1 cellular context compared by ENCODE assay signal in the genomic region with DNA sequence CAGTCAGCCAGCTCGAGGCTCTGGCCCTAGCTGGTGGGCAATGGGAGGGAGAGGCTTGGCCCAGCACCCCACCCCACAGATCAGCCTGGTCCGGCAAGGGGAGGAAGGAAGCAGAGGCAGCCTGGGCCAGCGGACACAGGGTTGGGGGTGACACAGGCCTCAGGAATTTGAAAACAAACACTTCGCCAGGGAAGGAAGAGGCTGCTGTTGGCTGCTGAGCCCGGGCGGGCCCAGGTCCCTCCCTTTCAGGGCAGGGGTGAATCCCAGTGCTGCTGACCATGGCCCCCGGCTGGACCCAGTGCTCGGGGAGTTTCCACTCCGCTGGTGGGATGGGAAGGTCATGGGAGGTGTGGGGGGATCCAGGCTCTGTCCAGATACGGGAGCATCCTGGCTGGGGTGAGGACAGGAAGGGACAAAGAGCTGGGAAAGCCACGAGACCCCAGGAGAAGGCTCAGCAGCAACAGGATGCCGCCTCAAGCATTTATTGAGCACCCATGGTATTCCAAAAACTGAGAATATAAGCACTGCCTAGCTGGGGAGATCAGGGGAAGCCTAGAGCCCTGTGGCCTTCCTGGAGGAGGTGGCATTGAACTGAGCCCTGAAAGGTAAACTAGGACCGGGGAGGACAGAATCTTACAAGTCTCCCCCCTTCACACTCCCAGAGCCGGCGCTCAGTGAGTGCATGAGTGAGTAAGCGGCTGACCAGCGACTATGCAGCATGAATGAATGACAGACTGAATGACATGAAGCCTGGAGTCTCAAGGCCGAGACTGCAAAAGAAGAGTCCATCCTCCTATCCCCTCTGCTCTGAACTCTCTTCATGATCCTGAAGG.
TF ChIP-seq lines count a peak whose summit lies in the region.

No MANE protein-coding gene starts in this region.

TF ChIP-seq in HepG2, 621 proteins besides CTCF, POLR2A, EP300 and RAD21 (continued from another document and continues in another):
- TF ChIP-seq, protein P1, sequence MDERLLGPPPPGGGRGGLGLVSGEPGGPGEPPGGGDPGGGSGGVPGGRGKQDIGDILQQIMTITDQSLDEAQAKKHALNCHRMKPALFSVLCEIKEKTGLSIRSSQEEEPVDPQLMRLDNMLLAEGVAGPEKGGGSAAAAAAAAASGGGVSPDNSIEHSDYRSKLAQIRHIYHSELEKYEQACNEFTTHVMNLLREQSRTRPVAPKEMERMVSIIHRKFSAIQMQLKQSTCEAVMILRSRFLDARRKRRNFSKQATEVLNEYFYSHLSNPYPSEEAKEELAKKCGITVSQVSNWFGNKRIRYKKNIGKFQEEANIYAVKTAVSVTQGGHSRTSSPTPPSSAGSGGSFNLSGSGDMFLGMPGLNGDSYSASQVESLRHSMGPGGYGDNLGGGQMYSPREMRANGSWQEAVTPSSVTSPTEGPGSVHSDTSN (CRISPR knock-in tag; IDR thresholded peaks at IDR 0.05): no peak
- no peak for TF ChIP-seq SP140L (CRISPR knock-in tag; IDR thresholded peaks at IDR 0.05; ENCODE audit: borderline replicate concordance)
- TF ChIP-seq ZNF101 (CRISPR knock-in tag; IDR thresholded peaks at IDR 0.05; ENCODE audit: borderline replicate concordance, low read depth): no peak
- TF ChIP-seq KAT2B (IDR thresholded peaks at IDR 0.05; ENCODE audit: borderline replicate concordance, low read depth, low read length): no peak
- no peak for TF ChIP-seq ZNF256 (CRISPR knock-in tag; conservative IDR thresholded peaks at IDR 0.05)
- no peak for TF ChIP-seq MBNL3 (CRISPR knock-in tag; conservative IDR thresholded peaks at IDR 0.05)
- TF ChIP-seq, protein P2, sequence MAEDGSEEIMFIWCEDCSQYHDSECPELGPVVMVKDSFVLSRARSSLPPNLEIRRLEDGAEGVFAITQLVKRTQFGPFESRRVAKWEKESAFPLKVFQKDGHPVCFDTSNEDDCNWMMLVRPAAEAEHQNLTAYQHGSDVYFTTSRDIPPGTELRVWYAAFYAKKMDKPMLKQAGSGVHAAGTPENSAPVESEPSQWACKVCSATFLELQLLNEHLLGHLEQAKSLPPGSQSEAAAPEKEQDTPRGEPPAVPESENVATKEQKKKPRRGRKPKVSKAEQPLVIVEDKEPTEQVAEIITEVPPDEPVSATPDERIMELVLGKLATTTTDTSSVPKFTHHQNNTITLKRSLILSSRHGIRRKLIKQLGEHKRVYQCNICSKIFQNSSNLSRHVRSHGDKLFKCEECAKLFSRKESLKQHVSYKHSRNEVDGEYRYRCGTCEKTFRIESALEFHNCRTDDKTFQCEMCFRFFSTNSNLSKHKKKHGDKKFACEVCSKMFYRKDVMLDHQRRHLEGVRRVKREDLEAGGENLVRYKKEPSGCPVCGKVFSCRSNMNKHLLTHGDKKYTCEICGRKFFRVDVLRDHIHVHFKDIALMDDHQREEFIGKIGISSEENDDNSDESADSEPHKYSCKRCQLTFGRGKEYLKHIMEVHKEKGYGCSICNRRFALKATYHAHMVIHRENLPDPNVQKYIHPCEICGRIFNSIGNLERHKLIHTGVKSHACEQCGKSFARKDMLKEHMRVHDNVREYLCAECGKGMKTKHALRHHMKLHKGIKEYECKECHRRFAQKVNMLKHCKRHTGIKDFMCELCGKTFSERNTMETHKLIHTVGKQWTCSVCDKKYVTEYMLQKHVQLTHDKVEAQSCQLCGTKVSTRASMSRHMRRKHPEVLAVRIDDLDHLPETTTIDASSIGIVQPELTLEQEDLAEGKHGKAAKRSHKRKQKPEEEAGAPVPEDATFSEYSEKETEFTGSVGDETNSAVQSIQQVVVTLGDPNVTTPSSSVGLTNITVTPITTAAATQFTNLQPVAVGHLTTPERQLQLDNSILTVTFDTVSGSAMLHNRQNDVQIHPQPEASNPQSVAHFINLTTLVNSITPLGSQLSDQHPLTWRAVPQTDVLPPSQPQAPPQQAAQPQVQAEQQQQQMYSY (CRISPR knock-in tag; IDR thresholded peaks at IDR 0.05): no peak
- TF ChIP-seq KLF11 (CRISPR knock-in tag; IDR thresholded peaks at IDR 0.05): no peak
- TF ChIP-seq PCBP2 (optimal IDR thresholded peaks at IDR 0.05; ENCODE audit: low read depth, low read length, poor library complexity, severe bottlenecking): no peak
- TF ChIP-seq ZFP90 (CRISPR knock-in tag; IDR thresholded peaks at IDR 0.05; ENCODE audit: borderline replicate concordance): 0 out of 2 replicates have a peak, but pooled peaks have one; percentile 77
- peak; percentile 38; the same call in 1 of the 2 replicates for TF ChIP-seq HMG20A (CRISPR knock-in tag; IDR thresholded peaks at IDR 0.05; ENCODE audit: borderline replicate concordance)
- TF ChIP-seq YEATS2 (CRISPR knock-in tag; IDR thresholded peaks at IDR 0.05; ENCODE audit: borderline replicate concordance): peak; percentile 63; the same call in 1 of the 2 replicates
- TF ChIP-seq, protein P3, sequence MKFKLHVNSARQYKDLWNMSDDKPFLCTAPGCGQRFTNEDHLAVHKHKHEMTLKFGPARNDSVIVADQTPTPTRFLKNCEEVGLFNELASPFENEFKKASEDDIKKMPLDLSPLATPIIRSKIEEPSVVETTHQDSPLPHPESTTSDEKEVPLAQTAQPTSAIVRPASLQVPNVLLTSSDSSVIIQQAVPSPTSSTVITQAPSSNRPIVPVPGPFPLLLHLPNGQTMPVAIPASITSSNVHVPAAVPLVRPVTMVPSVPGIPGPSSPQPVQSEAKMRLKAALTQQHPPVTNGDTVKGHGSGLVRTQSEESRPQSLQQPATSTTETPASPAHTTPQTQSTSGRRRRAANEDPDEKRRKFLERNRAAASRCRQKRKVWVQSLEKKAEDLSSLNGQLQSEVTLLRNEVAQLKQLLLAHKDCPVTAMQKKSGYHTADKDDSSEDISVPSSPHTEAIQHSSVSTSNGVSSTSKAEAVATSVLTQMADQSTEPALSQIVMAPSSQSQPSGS (CRISPR knock-in tag; IDR thresholded peaks at IDR 0.05): peak; percentile 82; the same call in 1 of the 2 replicates
- no peak for TF ChIP-seq ASH2L (IDR thresholded peaks at IDR 0.05; ENCODE audit: insufficient read length, low read depth, low read length)
- no peak for TF ChIP-seq HNRNPH1 (optimal IDR thresholded peaks at IDR 0.05; ENCODE audit: low read depth, low read length)
- no peak for TF ChIP-seq CCAR2 (optimal IDR thresholded peaks at IDR 0.05; ENCODE audit: low read depth, low read length)
- no peak; the same call in 1 of the 2 replicates for TF ChIP-seq ZNF296 (CRISPR knock-in tag; conservative IDR thresholded peaks at IDR 0.05)
- TF ChIP-seq ARHGAP35 (CRISPR knock-in tag; IDR thresholded peaks at IDR 0.05; ENCODE audit: borderline replicate concordance): no peak; the same call in 1 of the 2 replicates
- TF ChIP-seq ZNF782 (CRISPR knock-in tag; IDR thresholded peaks at IDR 0.05; ENCODE audit: borderline replicate concordance): no peak
- TF ChIP-seq ZBTB3 (CRISPR knock-in tag; IDR thresholded peaks at IDR 0.05; ENCODE audit: borderline replicate concordance, low read depth): peak; percentile 82; the same call in 1 of the 2 replicates
- TF ChIP-seq ZNF510 (CRISPR knock-in tag; IDR thresholded peaks at IDR 0.05; ENCODE audit: low read depth): no peak
- no peak; the same call in 1 of the 2 replicates for TF ChIP-seq ELF1 (CRISPR knock-in tag; IDR thresholded peaks at IDR 0.05)
- TF ChIP-seq MLLT10 (CRISPR knock-in tag; IDR thresholded peaks at IDR 0.05): no peak
- TF ChIP-seq FOXO1 (CRISPR knock-in tag; IDR thresholded peaks at IDR 0.05): peak; percentile 87; the same call in 1 of the 2 replicates
- TF ChIP-seq, protein P4, sequence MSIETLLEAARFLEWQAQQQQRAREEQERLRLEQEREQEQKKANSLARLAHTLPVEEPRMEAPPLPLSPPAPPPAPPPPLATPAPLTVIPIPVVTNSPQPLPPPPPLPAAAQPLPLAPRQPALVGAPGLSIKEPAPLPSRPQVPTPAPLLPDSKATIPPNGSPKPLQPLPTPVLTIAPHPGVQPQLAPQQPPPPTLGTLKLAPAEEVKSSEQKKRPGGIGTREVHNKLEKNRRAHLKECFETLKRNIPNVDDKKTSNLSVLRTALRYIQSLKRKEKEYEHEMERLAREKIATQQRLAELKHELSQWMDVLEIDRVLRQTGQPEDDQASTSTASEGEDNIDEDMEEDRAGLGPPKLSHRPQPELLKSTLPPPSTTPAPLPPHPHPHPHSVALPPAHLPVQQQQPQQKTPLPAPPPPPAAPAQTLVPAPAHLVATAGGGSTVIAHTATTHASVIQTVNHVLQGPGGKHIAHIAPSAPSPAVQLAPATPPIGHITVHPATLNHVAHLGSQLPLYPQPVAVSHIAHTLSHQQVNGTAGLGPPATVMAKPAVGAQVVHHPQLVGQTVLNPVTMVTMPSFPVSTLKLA (IDR thresholded peaks at IDR 0.05): no peak
- TF ChIP-seq TAF15 (IDR thresholded peaks at IDR 0.05; ENCODE audit: low read depth, low read length, poor library complexity, severe bottlenecking): no peak
- TF ChIP-seq, protein P5, sequence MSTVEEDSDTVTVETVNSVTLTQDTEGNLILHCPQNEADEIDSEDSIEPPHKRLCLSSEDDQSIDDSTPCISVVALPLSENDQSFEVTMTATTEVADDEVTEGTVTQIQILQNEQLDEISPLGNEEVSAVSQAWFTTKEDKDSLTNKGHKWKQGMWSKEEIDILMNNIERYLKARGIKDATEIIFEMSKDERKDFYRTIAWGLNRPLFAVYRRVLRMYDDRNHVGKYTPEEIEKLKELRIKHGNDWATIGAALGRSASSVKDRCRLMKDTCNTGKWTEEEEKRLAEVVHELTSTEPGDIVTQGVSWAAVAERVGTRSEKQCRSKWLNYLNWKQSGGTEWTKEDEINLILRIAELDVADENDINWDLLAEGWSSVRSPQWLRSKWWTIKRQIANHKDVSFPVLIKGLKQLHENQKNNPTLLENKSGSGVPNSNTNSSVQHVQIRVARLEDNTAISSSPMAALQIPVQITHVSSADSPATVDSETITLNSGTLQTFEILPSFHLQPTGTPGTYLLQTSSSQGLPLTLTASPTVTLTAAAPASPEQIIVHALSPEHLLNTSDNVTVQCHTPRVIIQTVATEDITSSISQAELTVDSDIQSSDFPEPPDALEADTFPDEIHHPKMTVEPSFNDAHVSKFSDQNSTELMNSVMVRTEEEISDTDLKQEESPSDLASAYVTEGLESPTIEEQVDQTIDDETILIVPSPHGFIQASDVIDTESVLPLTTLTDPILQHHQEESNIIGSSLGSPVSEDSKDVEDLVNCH (CRISPR knock-in tag; IDR thresholded peaks at IDR 0.05): no peak
- TF ChIP-seq ZBTB21 (CRISPR knock-in tag; IDR thresholded peaks at IDR 0.05): no peak
- no peak for TF ChIP-seq HHEX (CRISPR knock-in tag; IDR thresholded peaks at IDR 0.05)
- TF ChIP-seq ZNF138 (CRISPR knock-in tag; IDR thresholded peaks at IDR 0.05; ENCODE audit: low read depth): no peak
- TF ChIP-seq ZNF124 (CRISPR knock-in tag; IDR thresholded peaks at IDR 0.05): no peak
- TF ChIP-seq, protein P6, sequence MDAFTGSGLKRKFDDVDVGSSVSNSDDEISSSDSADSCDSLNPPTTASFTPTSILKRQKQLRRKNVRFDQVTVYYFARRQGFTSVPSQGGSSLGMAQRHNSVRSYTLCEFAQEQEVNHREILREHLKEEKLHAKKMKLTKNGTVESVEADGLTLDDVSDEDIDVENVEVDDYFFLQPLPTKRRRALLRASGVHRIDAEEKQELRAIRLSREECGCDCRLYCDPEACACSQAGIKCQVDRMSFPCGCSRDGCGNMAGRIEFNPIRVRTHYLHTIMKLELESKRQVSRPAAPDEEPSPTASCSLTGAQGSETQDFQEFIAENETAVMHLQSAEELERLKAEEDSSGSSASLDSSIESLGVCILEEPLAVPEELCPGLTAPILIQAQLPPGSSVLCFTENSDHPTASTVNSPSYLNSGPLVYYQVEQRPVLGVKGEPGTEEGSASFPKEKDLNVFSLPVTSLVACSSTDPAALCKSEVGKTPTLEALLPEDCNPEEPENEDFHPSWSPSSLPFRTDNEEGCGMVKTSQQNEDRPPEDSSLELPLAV (CRISPR knock-in tag; conservative IDR thresholded peaks at IDR 0.05; ENCODE audit: low read depth): no peak
- TF ChIP-seq, protein P7, sequence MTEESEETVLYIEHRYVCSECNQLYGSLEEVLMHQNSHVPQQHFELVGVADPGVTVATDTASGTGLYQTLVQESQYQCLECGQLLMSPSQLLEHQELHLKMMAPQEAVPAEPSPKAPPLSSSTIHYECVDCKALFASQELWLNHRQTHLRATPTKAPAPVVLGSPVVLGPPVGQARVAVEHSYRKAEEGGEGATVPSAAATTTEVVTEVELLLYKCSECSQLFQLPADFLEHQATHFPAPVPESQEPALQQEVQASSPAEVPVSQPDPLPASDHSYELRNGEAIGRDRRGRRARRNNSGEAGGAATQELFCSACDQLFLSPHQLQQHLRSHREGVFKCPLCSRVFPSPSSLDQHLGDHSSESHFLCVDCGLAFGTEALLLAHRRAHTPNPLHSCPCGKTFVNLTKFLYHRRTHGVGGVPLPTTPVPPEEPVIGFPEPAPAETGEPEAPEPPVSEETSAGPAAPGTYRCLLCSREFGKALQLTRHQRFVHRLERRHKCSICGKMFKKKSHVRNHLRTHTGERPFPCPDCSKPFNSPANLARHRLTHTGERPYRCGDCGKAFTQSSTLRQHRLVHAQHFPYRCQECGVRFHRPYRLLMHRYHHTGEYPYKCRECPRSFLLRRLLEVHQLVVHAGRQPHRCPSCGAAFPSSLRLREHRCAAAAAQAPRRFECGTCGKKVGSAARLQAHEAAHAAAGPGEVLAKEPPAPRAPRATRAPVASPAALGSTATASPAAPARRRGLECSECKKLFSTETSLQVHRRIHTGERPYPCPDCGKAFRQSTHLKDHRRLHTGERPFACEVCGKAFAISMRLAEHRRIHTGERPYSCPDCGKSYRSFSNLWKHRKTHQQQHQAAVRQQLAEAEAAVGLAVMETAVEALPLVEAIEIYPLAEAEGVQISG (CRISPR knock-in tag; IDR thresholded peaks at IDR 0.05): peak; percentile 55; the same call in 1 of the 2 replicates
